ENCODE assay signal across 10 cellular contexts in genomic region chr2:28613616-28614501, GRCh38.
DNase-seq lines count a peak whose midpoint lies in the region; ATAC-seq and TF ChIP-seq lines count a peak whose summit lies in the region.
"Had no signal": no experiment of that assay in that cellular context is flagged by ENCODE, and none has a peak within 500 bp of the region (broad histone marks: within the 10 kb centered on the region; RNA-seq: fewer than 3 reads in every experiment).

No MANE protein-coding gene starts in this region.

- H3K9me2 ChIP-seq in Karpas-422 (replicated peaks; ENCODE audit: insufficient read depth, low read length), result no peaks in the 10 kb centered on the region

- H3K27ac ChIP-seq in CD4-positive, alpha-beta memory T cell (ENCODE audit: low read depth, low read length), result peak overlapping the region; percentile 55
- H3K27ac ChIP-seq in neural progenitor cell (no peak overlapping the region), Karpas-422 (ENCODE audit: low read length) (no peak overlapping the region)
- H3K27ac ChIP-seq: BLaER1 had no signal

- peaks cover 23 to 52% (median 32%) of the 10 kb centered on the region in 4 donors for H3K4me1 Mint-ChIP-seq in CD4-positive, alpha-beta memory T cell
- peaks cover 37% of the 10 kb centered on the region for H3K4me1 Mint-ChIP-seq in activated naive CD8-positive, alpha-beta T cell treated with anti-CD3 and anti-CD28 coated beads, Interleukin-2, amount 10 ng/mL, durations not matched to agents 7 days and 5 days
- peaks cover 17% of the 10 kb centered on the region for H3K4me1 Mint-ChIP-seq in neural progenitor cell

- CTCF ChIA-PET in CD4-positive, alpha-beta memory T cell (lab: Charles Lee; ENCODE audit: partially characterized antibody), result interaction anchor here (1.0 to 8.2 kb wide), 3 partner anchors 12 to 139 kb away, joined by 4 to 119 read pairs (median 5); no protein-coding TSS in a partner anchor

- no peak overlapping the region for H2AFZ ChIP-seq in neural progenitor cell (replicated peaks)
- no peak overlapping the region for H2AFZ ChIP-seq in Karpas-422 (ENCODE audit: low read length)

- intact Hi-C loops in CD4-positive, alpha-beta memory T cell (cut with micrococcal nuclease), result loop anchor here (1.0 to 2.0 kb wide), 3 partner anchors 7 to 19 kb away; no protein-coding TSS in a partner anchor

- H3K27ac Mint-ChIP-seq in CD4-positive, alpha-beta memory T cell, result no peak overlapping the region
- H3K27ac Mint-ChIP-seq in activated naive CD8-positive, alpha-beta T cell treated with anti-CD3 and anti-CD28 coated beads, Interleukin-2, amount 10 ng/mL, durations not matched to agents 7 days and 5 days, result no peak overlapping the region
- no peak overlapping the region for H3K27ac Mint-ChIP-seq in neural progenitor cell

- no peaks in the 10 kb centered on the region for H3K9me3 Mint-ChIP-seq in CD4-positive, alpha-beta memory T cell
- no peaks in the 10 kb centered on the region for H3K9me3 Mint-ChIP-seq in activated naive CD8-positive, alpha-beta T cell treated with anti-CD3 and anti-CD28 coated beads, Interleukin-2, amount 10 ng/mL, durations not matched to agents 7 days and 5 days
- no peaks in the 10 kb centered on the region for H3K9me3 Mint-ChIP-seq in neural progenitor cell

- H3K9me3 ChIP-seq in CD4-positive, alpha-beta memory T cell (ENCODE audit: control insufficient read depth in 1 of 2, low read length in 2 of 2), result no peaks in the 10 kb centered on the region
- H3K9me3 ChIP-seq in neural progenitor cell (ENCODE audit: low read depth) (no peaks in the 10 kb centered on the region), Karpas-422 (ENCODE audit: low read length) (no peaks in the 10 kb centered on the region)
- H3K9me3 ChIP-seq: BLaER1 had no signal

- no peaks in the 10 kb centered on the region for H3F3A ChIP-seq in neural progenitor cell (ENCODE audit: low read depth)

- H4K20me1 ChIP-seq in neural progenitor cell (ENCODE audit: low read depth) (no peaks in the 10 kb centered on the region), Karpas-422 (ENCODE audit: insufficient read depth, low read depth, low read length) (no peaks in the 10 kb centered on the region)
- H4K20me1 ChIP-seq: BLaER1 had no signal

- no peaks in the 10 kb centered on the region for H3K36me3 Mint-ChIP-seq in CD4-positive, alpha-beta memory T cell
- H3K36me3 Mint-ChIP-seq in activated naive CD8-positive, alpha-beta T cell treated with anti-CD3 and anti-CD28 coated beads, Interleukin-2, amount 10 ng/mL, durations not matched to agents 7 days and 5 days, result peaks cover 9% of the 10 kb centered on the region
- H3K36me3 Mint-ChIP-seq in neural progenitor cell, result no peaks in the 10 kb centered on the region

- H3K9ac ChIP-seq in neural progenitor cell, result no peak overlapping the region
- H3K9ac ChIP-seq in Karpas-422 (ENCODE audit: low read length), result no peak overlapping the region
- H3K9ac ChIP-seq: BLaER1 had no signal

- H3K4me3 ChIP-seq in CD4-positive, alpha-beta memory T cell (ENCODE audit: low read length in 2 of 2), result peak overlapping the region in 1 of 2 donors; percentile 14
- H3K4me3 ChIP-seq in neural progenitor cell (no peak overlapping the region), Karpas-422 (ENCODE audit: low read length) (no peak overlapping the region)
- H3K4me3 ChIP-seq: BLaER1 had no signal

- H3K79me2 ChIP-seq in neural progenitor cell (ENCODE audit: low read depth) (no peaks in the 10 kb centered on the region), Karpas-422 (ENCODE audit: low read length) (no peaks in the 10 kb centered on the region)

- H3K4me3 Mint-ChIP-seq in CD4-positive, alpha-beta memory T cell, result no peak overlapping the region
- H3K4me3 Mint-ChIP-seq in activated naive CD8-positive, alpha-beta T cell treated with anti-CD3 and anti-CD28 coated beads, Interleukin-2, amount 10 ng/mL, durations not matched to agents 7 days and 5 days, result no peak overlapping the region
- no peak overlapping the region for H3K4me3 Mint-ChIP-seq in neural progenitor cell

- peak; percentile 73 for ATAC-seq in activated naive CD8-positive, alpha-beta T cell treated with anti-CD3 and anti-CD28 coated beads, Interleukin-2, amount 10 ng/mL, durations not matched to agents 7 days and 5 days (ENCODE audit: low read depth)

- peak in 2 of 5 donors; percentile 20 to 58 for DNase-seq in CD4-positive, alpha-beta memory T cell
- DNase-seq in NCI-H2227 (lab: John Stamatoyannopoulos, UW; ENCODE audit: unreplicated experiment), result peak; percentile 44
- peak; percentile 57 for DNase-seq in activated naive CD8-positive, alpha-beta T cell treated with anti-CD3 and anti-CD28 coated beads, Interleukin-2, amount 10 ng/mL, durations not matched to agents 7 days and 5 days
- DNase-seq in neural progenitor cell (ENCODE audit: low spot score), result peak; percentile 56
- no peak for DNase-seq in G401 (ENCODE audit: low spot score)
- DNase-seq in foreskin melanocyte, result no peak
- no peak for DNase-seq in activated CD4-positive, CD25-positive, alpha-beta regulatory T cell (lab: John Stamatoyannopoulos, UW)
- DNase-seq in Karpas-422, result no peak
- DNase-seq: NCI-H69 had no signal

- H3K27me3 ChIP-seq in CD4-positive, alpha-beta memory T cell (ENCODE audit: insufficient read depth, low read length), result no peaks in the 10 kb centered on the region
- H3K27me3 ChIP-seq in neural progenitor cell, result no peaks in the 10 kb centered on the region
- no peaks in the 10 kb centered on the region for H3K27me3 ChIP-seq in Karpas-422 (ENCODE audit: low read length)
- H3K27me3 ChIP-seq: BLaER1 had no signal

- TF ChIP-seq CTCF in neural progenitor cell (IDR thresholded peaks at IDR 0.05), result no peak

- peaks cover 68% of the 10 kb centered on the region for H3K4me1 ChIP-seq in CD4-positive, alpha-beta memory T cell (ENCODE audit: insufficient read depth, low read length)
- H3K4me1 ChIP-seq in neural progenitor cell (peaks cover 11% of the 10 kb centered on the region), Karpas-422 (ENCODE audit: low read length) (no peaks in the 10 kb centered on the region)

- H3K27me3 Mint-ChIP-seq in CD4-positive, alpha-beta memory T cell, result no peaks in the 10 kb centered on the region
- no peaks in the 10 kb centered on the region for H3K27me3 Mint-ChIP-seq in activated naive CD8-positive, alpha-beta T cell treated with anti-CD3 and anti-CD28 coated beads, Interleukin-2, amount 10 ng/mL, durations not matched to agents 7 days and 5 days
- peaks cover 6% of the 10 kb centered on the region for H3K27me3 Mint-ChIP-seq in neural progenitor cell (ENCODE audit: insufficient read depth, low read depth)

- H3K36me3 ChIP-seq in CD4-positive, alpha-beta memory T cell (ENCODE audit: insufficient read depth, low read length), result no peaks in the 10 kb centered on the region
- H3K36me3 ChIP-seq in neural progenitor cell (no peaks in the 10 kb centered on the region), Karpas-422 (ENCODE audit: insufficient read depth, low read length) (no peaks in the 10 kb centered on the region)
- H3K36me3 ChIP-seq: BLaER1 had no signal

- H3K4me2 ChIP-seq in neural progenitor cell (peak overlapping the region; percentile 21), Karpas-422 (ENCODE audit: low read depth, low read length, poor library complexity, severe bottlenecking) (no peak overlapping the region)
- H3K4me2 ChIP-seq: BLaER1 had no signal

- POLR2A ChIA-PET in CD4-positive, alpha-beta memory T cell (lab: Charles Lee; ENCODE audit: partially characterized antibody), result interaction anchor here (0.7 to 4.4 kb wide), 7 partner anchors 8 to 1610 kb away, joined by 3 to 41 read pairs (median 10); partner anchors contain the start of gene PPP1CB
- POLR2A ChIA-PET in activated naive CD8-positive, alpha-beta T cell treated with anti-CD3 and anti-CD28 coated beads, Interleukin-2, amount 10 ng/mL, durations not matched to agents 7 days and 5 days (lab: Charles Lee), result interaction anchor here (0.9 to 3.3 kb wide), 9 partner anchors 8 to 141 kb away, joined by 3 to 25 read pairs (median 5); partner anchors contain the start of gene PPP1CB

- in situ Hi-C loops in G401 (cut with HindIII; ENCODE audit: low sequenced_read_pairs), result no loop called here

Comparison
In these comparisons a context has a peak if more than half of its experiments do, and no peak if none do; other contexts are left out.
1. DNase-seq: peak in NCI-H2227 (single experiment), activated naive CD8-positive, alpha-beta T cell treated with anti-CD3 and anti-CD28 coated beads, Interleukin-2, amount 10 ng/mL, durations not matched to agents 7 days and 5 days (single experiment) and neural progenitor cell (single experiment); none in G401 (single experiment), foreskin melanocyte (single experiment), activated CD4-positive, CD25-positive, alpha-beta regulatory T cell (0 of 4) and Karpas-422 (single experiment).